ENCODE assay signal across 18 cellular contexts in the genomic region with DNA sequence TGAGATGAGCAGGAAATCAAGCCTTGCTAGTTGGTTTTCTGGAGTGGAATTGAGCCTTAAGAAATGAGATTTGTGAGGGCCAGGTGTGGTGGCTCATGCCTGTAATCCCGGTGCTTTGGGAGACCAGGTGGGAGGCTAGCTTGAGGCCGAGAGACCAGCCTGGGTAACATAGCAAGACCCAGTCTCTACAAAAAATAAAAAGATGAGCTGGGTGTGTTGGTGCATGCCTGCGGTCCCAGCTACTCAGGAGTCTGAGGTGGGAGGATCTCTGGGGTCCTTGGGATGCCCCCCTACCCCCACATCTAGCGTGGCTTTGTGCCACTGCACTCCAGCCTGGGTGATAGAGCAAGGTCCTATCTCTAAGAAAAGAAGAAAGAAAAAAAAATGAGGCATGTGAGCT.
DNase-seq lines count a peak whose midpoint lies in the region; FAIRE-seq and TF ChIP-seq lines count a peak whose summit lies in the region.
"Had no signal": no experiment of that assay in that cellular context is flagged by ENCODE, and none has a peak within 500 bp of the region (broad histone marks: within the 10 kb centered on the region; RNA-seq: fewer than 3 reads in every experiment).

No MANE protein-coding gene starts in this region.

- H3K4me1 Mint-ChIP-seq in osteocyte (ENCODE audit: unreplicated experiment), result peaks cover 21% of the 10 kb centered on the region
- H3K4me1 Mint-ChIP-seq: CD8-positive, alpha-beta memory T cell had no signal

- H3K4me3 ChIP-seq in Karpas-422 (ENCODE audit: low read length) (no peak overlapping the region), kidney (ENCODE audit: low read length in 2 of 2) (no peak overlapping the region), GM23248 (no peak overlapping the region)
- H3K4me3 ChIP-seq: BLaER1 treated with 17β-estradiol and CSF1 and Interleukin-3, amounts not matched to agents 10 nM and 100 nM; GM12878 had no signal

- H3K27me3 ChIP-seq in Karpas-422 (ENCODE audit: low read length) (no peaks in the 10 kb centered on the region), GM23248 (replicated peaks; ENCODE audit: insufficient read depth) (no peaks in the 10 kb centered on the region)
- H3K27me3 ChIP-seq: BLaER1 treated with 17β-estradiol and CSF1 and Interleukin-3, amounts not matched to agents 10 nM and 100 nM had no signal

- DNase-seq in Karpas-422 (peak; percentile 31), kidney (peak; percentile 26), osteocyte (ENCODE audit: extremely low spot score, unreplicated experiment) (peak; percentile 66), NCI-H146 (lab: John Stamatoyannopoulos, UW) (no peak), GM23248 (no peak), GM12891 (ENCODE audit: insufficient read length, low spot score) (no peak)
- DNase-seq: CD8-positive, alpha-beta memory T cell; COR-L47; DMS 273 treated with DMSO at 0.1 percent for 48 hours; DMS53; DND-41; HCEC 1CT; KG1 had no signal

- H3K4me3 Mint-ChIP-seq in osteocyte (ENCODE audit: unreplicated experiment), result no peak overlapping the region
- H3K4me3 Mint-ChIP-seq: B cell; CD8-positive, alpha-beta memory T cell had no signal

- H3K9me3 Mint-ChIP-seq in osteocyte (ENCODE audit: unreplicated experiment), result peaks cover 14% of the 10 kb centered on the region

- WGBS in GM23248 (ENCODE audit: low coverage in 1 of 2, low lambda C conversion rate in 2 of 2, missing lambda C conversion rate in 2 of 2), 2 experiments, result 70 to 83% methylated on average over 3 to 4 of the region's 4 CpGs

- in situ Hi-C loops in GM23248 (cut with MboI), result no loop called here

- H2AFZ ChIP-seq in Karpas-422 (ENCODE audit: low read length) (no peak overlapping the region), GM23248 (no peak overlapping the region)

- H3K9ac ChIP-seq in Karpas-422 (ENCODE audit: low read length) (no peak overlapping the region), kidney (ENCODE audit: low read length in 2 of 2) (no peak overlapping the region), GM23248 (no peak overlapping the region)
- H3K9ac ChIP-seq: BLaER1 treated with 17β-estradiol and CSF1 and Interleukin-3, amounts not matched to agents 10 nM and 100 nM had no signal

- no peaks in the 10 kb centered on the region for H3K9me2 ChIP-seq in Karpas-422 (replicated peaks; ENCODE audit: insufficient read depth, low read length)
- no peaks in the 10 kb centered on the region for H3K9me2 ChIP-seq in GM23248 (ENCODE audit: insufficient read depth)

- H3K36me3 ChIP-seq in Karpas-422 (ENCODE audit: insufficient read depth, low read length) (no peaks in the 10 kb centered on the region), kidney (ENCODE audit: control insufficient read depth in 1 of 2, insufficient read depth in 2 of 2, low read length in 2 of 2) (no peaks in the 10 kb centered on the region), GM23248 (ENCODE audit: low read depth) (peaks cover 5% of the 10 kb centered on the region; the same call in 1 of the 2 replicates)
- H3K36me3 ChIP-seq: BLaER1 treated with 17β-estradiol and CSF1 and Interleukin-3, amounts not matched to agents 10 nM and 100 nM had no signal

- H4K20me1 ChIP-seq in Karpas-422 (ENCODE audit: insufficient read depth, low read depth, low read length) (no peaks in the 10 kb centered on the region), GM23248 (ENCODE audit: insufficient read depth) (no peaks in the 10 kb centered on the region)
- H4K20me1 ChIP-seq: BLaER1 treated with 17β-estradiol and CSF1 and Interleukin-3, amounts not matched to agents 10 nM and 100 nM had no signal

- TF ChIP-seq POLR2A in GM12891 (IDR thresholded peaks at IDR 0.05; ENCODE audit: low read depth, low read length), result no peak

- H3F3A ChIP-seq in GM23248 (ENCODE audit: insufficient read depth), result peaks cover 4% of the 10 kb centered on the region

- H3K79me2 ChIP-seq in Karpas-422 (ENCODE audit: low read length) (no peaks in the 10 kb centered on the region), GM23248 (ENCODE audit: insufficient read depth) (0 out of 2 replicates have a peak, but pooled peaks cover 3% of the 10 kb centered on the region)

- no peak for TF ChIP-seq CTCF in kidney (IDR thresholded peaks at IDR 0.05; ENCODE audit: borderline replicate concordance, extremely low read depth, insufficient read depth)
- no peak for TF ChIP-seq CTCF in osteocyte (IDR thresholded peaks at IDR 0.05)

- no peaks in the 10 kb centered on the region for H3K9me3 ChIP-seq in Karpas-422 (ENCODE audit: low read length)
- H3K9me3 ChIP-seq in kidney (ENCODE audit: control insufficient read depth in 1 of 2, low read length in 2 of 2), result peaks cover 0 to 5% of the 10 kb centered on the region in 2 donors
- no peaks in the 10 kb centered on the region for H3K9me3 ChIP-seq in GM23248 (ENCODE audit: low read depth)

- H3K4me2 ChIP-seq in Karpas-422 (ENCODE audit: low read depth, low read length, poor library complexity, severe bottlenecking), result no peak overlapping the region
- no peak overlapping the region for H3K4me2 ChIP-seq in GM23248 (ENCODE audit: unreplicated experiment)

- H3K4me1 ChIP-seq in Karpas-422 (ENCODE audit: low read length) (no peaks in the 10 kb centered on the region), kidney (ENCODE audit: control insufficient read depth in 1 of 2, insufficient read depth in 1 of 2, low read depth in 1 of 2, low read length in 2 of 2) (no peaks in the 10 kb centered on the region), GM23248 (ENCODE audit: insufficient read depth) (no peaks in the 10 kb centered on the region)

- no peak for FAIRE-seq in kidney (lab: Jason Lieb, UNC)
- no peak for FAIRE-seq in GM12891 (lab: Jason Lieb, UNC)
- FAIRE-seq: GM12878, GM18507, HTR-8/SVneo had no signal

- H3K27me3 Mint-ChIP-seq in osteocyte (ENCODE audit: unreplicated experiment), result peaks cover 4% of the 10 kb centered on the region
- H3K27me3 Mint-ChIP-seq: B cell had no signal

- H3K27ac ChIP-seq in Karpas-422 (ENCODE audit: low read length), result no peak overlapping the region
- H3K27ac ChIP-seq in kidney (ENCODE audit: low read depth in 2 of 2, low read length in 2 of 2), result no peak overlapping the region
- H3K27ac ChIP-seq in GM23248, result no peak overlapping the region
- H3K27ac ChIP-seq: BLaER1 treated with 17β-estradiol and CSF1 and Interleukin-3, amounts not matched to agents 10 nM and 100 nM had no signal

- no peaks in the 10 kb centered on the region for H3K36me3 Mint-ChIP-seq in osteocyte (ENCODE audit: unreplicated experiment)
- H3K36me3 Mint-ChIP-seq: CD8-positive, alpha-beta memory T cell had no signal

- no peak overlapping the region for H3K27ac Mint-ChIP-seq in osteocyte (ENCODE audit: unreplicated experiment)
- H3K27ac Mint-ChIP-seq: B cell; CD8-positive, alpha-beta memory T cell had no signal

- intact Hi-C loops in kidney (cut with DNase I), result no loop called here

TF ChIP-seq in GM12891, 5 proteins besides CTCF, POLR2A, EP300 and RAD21:
- TF ChIP-seq POLR2AphosphoS5 (IDR thresholded peaks at IDR 0.05; ENCODE audit: low read depth, low read length) (no peak), TAF1 (IDR thresholded peaks at IDR 0.05; ENCODE audit: low read depth, low read length) (no peak), POU2F2 (IDR thresholded peaks at IDR 0.05; ENCODE audit: low read depth, low read length) (no peak), SPI1 (IDR thresholded peaks at IDR 0.05; ENCODE audit: low read depth, low read length) (no peak), PAX5 (IDR thresholded peaks at IDR 0.05; ENCODE audit: insufficient read depth, low read length, severe bottlenecking) (no peak)
TF ChIP-seq in GM12891: peak in this region for 0.

Comparison
In these comparisons a context has a peak if more than half of its experiments do, and no peak if none do; other contexts are left out.
1. DNase-seq: peak in Karpas-422 (single experiment), kidney (single experiment) and osteocyte (single experiment); none in NCI-H146 (single experiment), GM23248 (single experiment) and GM12891 (single experiment).